In genomic region chr5:142674438-142675210, GRCh38 we compare ENCODE assay signal across 1 cellular context.
TF ChIP-seq lines count a peak whose summit lies in the region.

No MANE protein-coding gene starts in this region.

TF ChIP-seq in GM23338, 12 proteins besides CTCF, POLR2A, EP300 and RAD21 (continued from another document):
- TF ChIP-seq ZNF462 (CRISPR knock-in tag; IDR thresholded peaks at IDR 0.05), result no peak
